ENCODE assay signal across 6 cellular contexts in genomic region chr16:23510915-23511270, GRCh38. TPM values are rescaled to one million over a fixed set of nuclear protein-coding genes. Genes with fewer than 3 reads are reported as not detected.
DNase-seq lines count a peak whose midpoint lies in the region; ATAC-seq and TF ChIP-seq lines count a peak whose summit lies in the region.
"Not testable (repeated sequence)": the region's sequence is repeated elsewhere in the genome, so short reads cannot be mapped to it uniquely, and the experiment has no call there.

No MANE protein-coding gene starts in this region.

- not testable (repeated sequence) for H3K36me3 ChIP-seq in ACC112 (ENCODE audit: insufficient read depth, low read length); duodenal mucosa (ENCODE audit: control insufficient read depth in 1 of 2, insufficient read depth in 2 of 2, low read length in 2 of 2); kidney epithelial cell (ENCODE audit: control insufficient read depth, insufficient read depth, low read length)
- H3K36me3 ChIP-seq in HUES64 (ENCODE audit: insufficient read depth, low read length) (peaks cover 12% of the 10 kb centered on the region), psoas muscle (ENCODE audit: insufficient read depth in 1 of 2, low read depth in 1 of 2) (peaks cover 2 to 16% of the 10 kb centered on the region in 2 donors)

- H3K27me3 ChIP-seq in ACC112 (ENCODE audit: insufficient read depth, low read length); HUES64 (ENCODE audit: insufficient read depth, low read length); duodenal mucosa (ENCODE audit: control insufficient read depth in 1 of 2, insufficient read depth in 2 of 2, low read length in 2 of 2); kidney epithelial cell (ENCODE audit: control insufficient read depth, insufficient read depth, low read length); psoas muscle (ENCODE audit: insufficient read depth in 3 of 3, low read length in 2 of 3): not testable (repeated sequence)

- not testable (repeated sequence) for H3K9ac ChIP-seq in HUES64 (ENCODE audit: low read depth, low read length)
- H3K9ac ChIP-seq in duodenal mucosa (ENCODE audit: low read depth in 1 of 2, low read length in 2 of 2), result peak overlapping the region; percentile 37 to 66

- WGBS in HUES64, result 82% methylated on average over 8 of the region's 10 CpGs
- 67 to 79% (median 72%) methylated on average over 10 of the region's 10 CpGs for WGBS in psoas muscle, 3 donors

- ATAC-seq in activated CD8-positive, alpha-beta T cell treated with anti-CD3 and anti-CD28 coated beads for 36 hours; psoas muscle: not testable (repeated sequence)

- H3K36me3 Mint-ChIP-seq in activated CD8-positive, alpha-beta T cell treated with anti-CD3 and anti-CD28 coated beads for 36 hours (ENCODE audit: low read depth), result peaks cover 36% of the 10 kb centered on the region

- CTCF ChIA-PET in activated CD8-positive, alpha-beta T cell treated with anti-CD3 and anti-CD28 coated beads for 36 hours (lab: Charles Lee), result not testable (repeated sequence)

- H2AFZ ChIP-seq in ACC112 (ENCODE audit: low read length, unreplicated experiment), result peak overlapping the region; percentile 48

- H3K27ac ChIP-seq in ACC112 (ENCODE audit: low read depth, low read length); HUES64 (ENCODE audit: low read depth, low read length); duodenal mucosa (ENCODE audit: low read depth, low read length); psoas muscle: not testable (repeated sequence)

- peak overlapping the region; percentile 75 for H3K4me3 Mint-ChIP-seq in activated CD8-positive, alpha-beta T cell treated with anti-CD3 and anti-CD28 coated beads for 36 hours

- H3K27me3 Mint-ChIP-seq in activated CD8-positive, alpha-beta T cell treated with anti-CD3 and anti-CD28 coated beads for 36 hours, result not testable (repeated sequence)

- H3K4me1 ChIP-seq in ACC112 (ENCODE audit: control insufficient read depth, insufficient read depth, low read length, unreplicated experiment); psoas muscle: not testable (repeated sequence)
- H3K4me1 ChIP-seq in HUES64 (ENCODE audit: insufficient read depth, low read length) (peaks cover 11% of the 10 kb centered on the region), duodenal mucosa (ENCODE audit: control insufficient read depth in 1 of 2, insufficient read depth in 2 of 2, low read length in 2 of 2) (peaks cover 21 to 28% of the 10 kb centered on the region in 2 donors)

- not testable (repeated sequence) for TF ChIP-seq CTCF in activated CD8-positive, alpha-beta T cell treated with anti-CD3 and anti-CD28 coated beads for 36 hours (IDR thresholded peaks at IDR 0.05); kidney epithelial cell (IDR thresholded peaks at IDR 0.05; ENCODE audit: insufficient read depth, low read length, poor library complexity, severe bottlenecking); psoas muscle (IDR thresholded peaks at IDR 0.05)

- H3K79me2 ChIP-seq in ACC112 (ENCODE audit: control insufficient read depth, insufficient read depth, low read length, unreplicated experiment), result peaks cover 35% of the 10 kb centered on the region

- not testable (repeated sequence) for DNase-seq in activated CD8-positive, alpha-beta T cell treated with anti-CD3 and anti-CD28 coated beads for 36 hours; kidney epithelial cell (ENCODE audit: low read depth); psoas muscle

- not testable (repeated sequence) for H3K9me3 Mint-ChIP-seq in activated CD8-positive, alpha-beta T cell treated with anti-CD3 and anti-CD28 coated beads for 36 hours

- peak overlapping the region; percentile 80 for H3K27ac Mint-ChIP-seq in activated CD8-positive, alpha-beta T cell treated with anti-CD3 and anti-CD28 coated beads for 36 hours

- peak overlapping the region; percentile 81 for H3K4me3 ChIP-seq in ACC112 (ENCODE audit: low read depth, low read length)
- peak overlapping the region; percentile 86 for H3K4me3 ChIP-seq in HUES64 (ENCODE audit: low read length)
- H3K4me3 ChIP-seq in duodenal mucosa (ENCODE audit: low read depth in 1 of 2, low read length in 2 of 2), result peak overlapping the region; percentile 77
- H3K4me3 ChIP-seq in kidney epithelial cell (ENCODE audit: low read depth, low read length), result peak overlapping the region; percentile 73
- peak overlapping the region; percentile 94 for H3K4me3 ChIP-seq in psoas muscle

- H3K4me1 Mint-ChIP-seq in activated CD8-positive, alpha-beta T cell treated with anti-CD3 and anti-CD28 coated beads for 36 hours (ENCODE audit: low read depth), result peaks cover 44% of the 10 kb centered on the region

- POLR2A ChIA-PET in activated CD8-positive, alpha-beta T cell treated with anti-CD3 and anti-CD28 coated beads for 36 hours (lab: Charles Lee), result interaction anchor here (0.8 to 1.1 kb wide), 3 partner anchors 18 to 58 kb away, joined by 3 read pairs; partner anchors contain the start of gene COG7

- intact Hi-C loops in activated CD8-positive, alpha-beta T cell treated with anti-CD3 and anti-CD28 coated beads for 36 hours (cut with micrococcal nuclease), result not testable (repeated sequence)
- intact Hi-C loops in psoas muscle (cut with DNase I), result loop anchor here in 1 of 2 donors (5.0 kb wide), 1 partner anchor 46 kb away; the partner anchor contains the start of genes EARS2 and UBFD1

- H3K9me3 ChIP-seq in HUES64 (ENCODE audit: insufficient read depth, low read depth, low read length); duodenal mucosa (ENCODE audit: control insufficient read depth in 1 of 2, low read length in 2 of 2); psoas muscle: not testable (repeated sequence)

RNA-seq across cellular contexts. Expression of gene GGA2, which starts 0.6 kb away (rescaled TPM):
- polyA plus RNA-seq in HUES64 (2013, experiment 1 of 2), result 59.6 TPM
- polyA plus RNA-seq in HUES64 (2013, experiment 2 of 2), result 53.8 TPM
- 10 to 100 TPM; 91.0 to 96.9 TPM for total RNA-seq in activated CD8-positive, alpha-beta T cell treated with anti-CD3 and anti-CD28 coated beads for 36 hours
- total RNA-seq in kidney epithelial cell (41.6 and 43.6 TPM in 2 replicates), psoas muscle (10 to 100 TPM; 43.1 to 62.9 (median 56.4) TPM)
- 10 to 100 TPM; 18.9 to 49.3 (median 21.7) TPM for polyA plus RNA-seq in psoas muscle

RNA-seq across cellular contexts. Expression of gene EARS2, which starts 46.3 kb away (rescaled TPM):
- 34.3 TPM for polyA plus RNA-seq in HUES64 (2013, experiment 1 of 2)
- polyA plus RNA-seq in HUES64 (2013, experiment 2 of 2), result 32.1 TPM
- total RNA-seq in activated CD8-positive, alpha-beta T cell treated with anti-CD3 and anti-CD28 coated beads for 36 hours, result 10 to 100 TPM; 25.7 to 29.1 TPM
- total RNA-seq in kidney epithelial cell, result 22.3 and 44.8 TPM in 2 replicates
- total RNA-seq in psoas muscle, result 10 to 100 TPM; 19.0 to 28.3 (median 20.9) TPM
- 10 to 100 TPM; 12.1 to 22.5 (median 13.6) TPM for polyA plus RNA-seq in psoas muscle

RNA-seq across cellular contexts. Expression of gene UBFD1, which starts 46.6 kb away (rescaled TPM):
- 62.3 TPM for polyA plus RNA-seq in HUES64 (2013, experiment 1 of 2)
- polyA plus RNA-seq in HUES64 (2013, experiment 2 of 2), result 55.3 TPM
- 10 to 100 TPM; 51.8 to 54.1 TPM for total RNA-seq in activated CD8-positive, alpha-beta T cell treated with anti-CD3 and anti-CD28 coated beads for 36 hours
- total RNA-seq in kidney epithelial cell, result 135 and 170 TPM in 2 replicates
- 100 to 1,000 TPM; 108 to 147 (median 122) TPM for total RNA-seq in psoas muscle
- polyA plus RNA-seq in psoas muscle, result 100 to 1,000 TPM in 1 of 3 donors, 10 to 100 TPM in 2; 44.8 to 145 (median 48.1) TPM

RNA-seq across cellular contexts. Expression of gene COG7, which starts 57.9 kb away (rescaled TPM):
- 8.0 TPM for polyA plus RNA-seq in HUES64 (2013, experiment 1 of 2)
- polyA plus RNA-seq in HUES64 (2013, experiment 2 of 2), result 10.0 TPM
- total RNA-seq in activated CD8-positive, alpha-beta T cell treated with anti-CD3 and anti-CD28 coated beads for 36 hours, result 10 to 100 TPM; 16.4 to 16.7 TPM
- total RNA-seq in kidney epithelial cell, result 10.7 and 13.6 TPM in 2 replicates
- total RNA-seq in psoas muscle, result 1 to 10 TPM; 6.7 to 9.6 (median 9.4) TPM
- polyA plus RNA-seq in psoas muscle, result 10 to 100 TPM in 2 of 3 donors, 1 to 10 TPM in 1; 7.6 to 14.7 (median 10.5) TPM
